ENCODE assay signal across 1 cellular context in genomic region chr7:44962483-44963251, GRCh38.
TF ChIP-seq lines count a peak whose summit lies in the region.

No MANE protein-coding gene starts in this region.

TF ChIP-seq in K562, 482 proteins besides CTCF, POLR2A, EP300 and RAD21 (continued from another document):
- TF ChIP-seq HMG20A (CRISPR knock-in tag; conservative IDR thresholded peaks at IDR 0.05) (no peak), HNRNPL (IDR thresholded peaks at IDR 0.05; ENCODE audit: low read depth, low read length) (0 out of 2 replicates have a peak, but pooled peaks have one; percentile 45)
